25 cellular contexts compared by ENCODE assay signal in genomic region chr2:196635156-196635555, GRCh38. TPM values are rescaled to one million over a fixed set of nuclear protein-coding genes. Genes with fewer than 3 reads are reported as not detected.
DNase-seq lines count a peak whose midpoint lies in the region; ATAC-seq and TF ChIP-seq lines count a peak whose summit lies in the region.
"Had no signal": no experiment of that assay in that cellular context is flagged by ENCODE, and none has a peak within 500 bp of the region (broad histone marks: within the 10 kb centered on the region; RNA-seq: fewer than 3 reads in every experiment).

No MANE protein-coding gene starts in this region.

- no peak overlapping the region for H3K4me3 ChIP-seq in thyroid gland (replicated peaks in 1 of 3)
- H3K4me3 ChIP-seq: BLaER1 treated with 17β-estradiol and CSF1 and Interleukin-3, amounts not matched to agents 10 nM and 100 nM; PC-9; SJSA1 had no signal

- H3K27ac Mint-ChIP-seq in T-helper 17 cell: no peak overlapping the region
- H3K27ac Mint-ChIP-seq: CD4-positive, alpha-beta T cell had no signal

- H3K36me3 Mint-ChIP-seq in T-helper 17 cell (ENCODE audit: low read depth): no peaks in the 10 kb centered on the region

- intact Hi-C loops in thyroid gland (cut with DNase I): no loop called here

- no peaks in the 10 kb centered on the region for H3K27me3 ChIP-seq in thyroid gland
- H3K27me3 ChIP-seq: BLaER1 treated with 17β-estradiol and CSF1 and Interleukin-3, amounts not matched to agents 10 nM and 100 nM; SJSA1 had no signal

- DNase-seq in EL (peak; percentile 17), RPMI7951 (ENCODE audit: low read depth) (peak; percentile 50), fibroblast of peridontal ligament (ENCODE audit: extremely low read depth) (peak; percentile 9), T-helper 17 cell (no peak), thyroid gland (no peak)
- DNase-seq: ACHN; CD4-positive, alpha-beta T cell; COR-L47; HCEC 1CT; MV-4-11; NCI-H1105; NCI-H146; NCI-H1930; NCI-H446 treated with DMSO at 0.1 percent for 48 hours; NCI-H526; NCI-H82; NK-92 treated with Interleukin-12 subunit alpha and Interleukin-12 subunit beta, amount 100 ng/mL, for 24 hours; PC-9; Right ventricle myocardium superior; RPMI8226 had no signal

- H3K4me1 Mint-ChIP-seq in T-helper 17 cell: peaks cover 7% of the 10 kb centered on the region

- H3K4me1 ChIP-seq in thyroid gland: no peaks in the 10 kb centered on the region

- no peak for TF ChIP-seq POLR2A in thyroid gland (IDR thresholded peaks at IDR 0.05)

- H3K4me3 Mint-ChIP-seq in T-helper 17 cell: no peak overlapping the region
- H3K4me3 Mint-ChIP-seq: CD4-positive, alpha-beta T cell had no signal

- H3K9me3 ChIP-seq in T-helper 17 cell (ENCODE audit: control insufficient read depth, low read length, poor library complexity, severe bottlenecking) (no peaks in the 10 kb centered on the region), thyroid gland (no peaks in the 10 kb centered on the region)
- H3K9me3 ChIP-seq: SJSA1 had no signal

- no peak overlapping the region for H3K27ac ChIP-seq in thyroid gland
- H3K27ac ChIP-seq: BLaER1 treated with 17β-estradiol and CSF1 and Interleukin-3, amounts not matched to agents 10 nM and 100 nM; PC-9; SJSA1 had no signal

- ATAC-seq in T-helper 17 cell (no peak), HG03139 (IDR thresholded peaks at IDR 0.05; ENCODE audit: unreplicated experiment) (no peak), HG03095 (IDR thresholded peaks at IDR 0.05; ENCODE audit: unreplicated experiment) (no peak)

- no peaks in the 10 kb centered on the region for H3K36me3 ChIP-seq in thyroid gland
- H3K36me3 ChIP-seq: BLaER1 treated with 17β-estradiol and CSF1 and Interleukin-3, amounts not matched to agents 10 nM and 100 nM; SJSA1 had no signal

- 61 to 71% methylated on average over 2 of the region's 2 CpGs for WGBS in thyroid gland, 2 donors

- H3K27me3 Mint-ChIP-seq in T-helper 17 cell: no peaks in the 10 kb centered on the region

- TF ChIP-seq CTCF in thyroid gland (IDR thresholded peaks at IDR 0.05): no peak

RNA-seq across cellular contexts. Expression of gene CCDC150, which starts 4.4 kb away (rescaled TPM):
- total RNA-seq in RPMI7951 (2014; rRNA removed; shearing (Covaris generic)): 11.7 and 13.6 TPM in 2 replicates
- 1 to 10 TPM in 1 of 2 donors, under 1 TPM in 1; 0.47 to 1.7 TPM for total RNA-seq in T-helper 17 cell
- total RNA-seq in thyroid gland: 1 to 10 TPM in 3 of 4 donors, under 1 TPM in 1; 0.94 to 3.2 (median 1.5) TPM

RNA-seq across cellular contexts. Expression of gene HECW2, which starts 41.8 kb away (rescaled TPM):
- total RNA-seq in RPMI7951 (2014; rRNA removed; shearing (Covaris generic)): 9.7 and 11.4 TPM in 2 replicates
- total RNA-seq in T-helper 17 cell (1 to 10 TPM in 1 of 2 donors, under 1 TPM in 1; 0.03 to 1.7 TPM), thyroid gland (10 to 100 TPM; 22.9 to 34.7 (median 30.7) TPM)
- total RNA-seq: HT-29 had no signal

Comparison
In these comparisons a context has a peak if more than half of its experiments do, and no peak if none do; other contexts are left out.
1. DNase-seq: peak in EL (single experiment), RPMI7951 (single experiment) and fibroblast of peridontal ligament (single experiment); none in T-helper 17 cell (0 of 3) and thyroid gland (0 of 2).